18 cellular contexts compared by ENCODE assay signal in genomic region chr4:75423029-75423428, GRCh38.
A peak's percentile ranks its signal among the peaks of the same experiment; 100 is the strongest.
DNase-seq lines count a peak whose midpoint lies in the region; ATAC-seq, FAIRE-seq and TF ChIP-seq lines count a peak whose summit lies in the region.
"Had no signal": no experiment of that assay in that cellular context is flagged by ENCODE, and none has a peak within 500 bp of the region (broad histone marks: within the 10 kb centered on the region; RNA-seq: fewer than 3 reads in every experiment).

No MANE protein-coding gene starts in this region.

- ATAC-seq in HepG2: no peak
- no peak for ATAC-seq in right lobe of liver
- no peak for ATAC-seq in K562
- no peak for ATAC-seq in HG03571 (IDR thresholded peaks at IDR 0.05; ENCODE audit: unreplicated experiment)
- no peak for ATAC-seq in sciatic nerve
- ATAC-seq: GM12878 had no signal

- H3K27me3 ChIP-seq in HepG2 (ENCODE audit: control insufficient read depth in 1 of 2, insufficient read depth in 2 of 2, low read length in 2 of 2): no peaks in the 10 kb centered on the region
- H3K27me3 ChIP-seq in right lobe of liver: no peaks in the 10 kb centered on the region
- H3K27me3 ChIP-seq in K562 (ENCODE audit: control insufficient read depth in 2 of 2, insufficient read depth in 2 of 2, low read length in 2 of 2): no peaks in the 10 kb centered on the region
- H3K27me3 ChIP-seq in osteoblast (ENCODE audit: insufficient read depth, low read length): no peaks in the 10 kb centered on the region

- TF ChIP-seq EP300 in HepG2 (IDR thresholded peaks at IDR 0.05; ENCODE audit: low read depth in 2 of 2, low read length in 2 of 2) (no peak), HepG2 (CRISPR knock-in tag; IDR thresholded peaks at IDR 0.05; ENCODE audit: borderline replicate concordance) (no peak), K562 (IDR thresholded peaks at IDR 0.05; ENCODE audit: low read length) (no peak)

- H3K4me1 ChIP-seq in HepG2 (ENCODE audit: insufficient read depth, low read length) (no peaks in the 10 kb centered on the region), right lobe of liver (no peaks in the 10 kb centered on the region), K562 (replicated peaks in 1 of 2; ENCODE audit: control insufficient read depth in 2 of 2, insufficient read depth in 2 of 2, low read length in 2 of 2) (no peaks in the 10 kb centered on the region), kidney (ENCODE audit: control insufficient read depth in 1 of 2, insufficient read depth in 1 of 2, low read depth in 1 of 2, low read length in 2 of 2) (no peaks in the 10 kb centered on the region), osteoblast (ENCODE audit: insufficient read depth, low read length) (no peaks in the 10 kb centered on the region)

- no peaks in the 10 kb centered on the region for H3K9me3 ChIP-seq in HepG2 (ENCODE audit: low read length)
- no peaks in the 10 kb centered on the region for H3K9me3 ChIP-seq in right lobe of liver
- no peaks in the 10 kb centered on the region for H3K9me3 ChIP-seq in K562 (replicated peaks; ENCODE audit: control insufficient read depth, insufficient read depth, low read depth, low read length)
- peaks cover 0 to 2% of the 10 kb centered on the region in 2 donors for H3K9me3 ChIP-seq in kidney (ENCODE audit: control insufficient read depth in 1 of 2, low read length in 2 of 2)
- no peaks in the 10 kb centered on the region for H3K9me3 ChIP-seq in osteoblast (ENCODE audit: low read depth, low read length)

- in situ Hi-C loops in HepG2 (cut with HindIII; ENCODE audit: extremely low pct_ligation_motif_present, low pct_unique_long_range_greater_than_20kb): no loop called here
- in situ Hi-C loops in K562 (cut with MboI): no loop called here

- H4K20me1 ChIP-seq in HepG2 (ENCODE audit: insufficient read depth, low read length) (no peaks in the 10 kb centered on the region), K562 (replicated peaks; ENCODE audit: control insufficient read depth, insufficient read depth, low read length) (no peaks in the 10 kb centered on the region), osteoblast (ENCODE audit: insufficient read depth, low read length) (no peaks in the 10 kb centered on the region)

- H3K79me2 ChIP-seq in HepG2 (ENCODE audit: insufficient read depth, low read length) (no peaks in the 10 kb centered on the region), K562 (ENCODE audit: control insufficient read depth, insufficient read depth, low read length) (no peaks in the 10 kb centered on the region), osteoblast (ENCODE audit: insufficient read depth, low read length) (no peaks in the 10 kb centered on the region)

- no peak for DNase-seq in HepG2 (ENCODE audit: low spot score)
- no peak for DNase-seq in right lobe of liver
- DNase-seq in K562 (ENCODE audit: extremely low read depth in 1 of 4, low spot score in 3 of 4): no peak
- DNase-seq in kidney: no peak
- DNase-seq in osteoblast (ENCODE audit: insufficient read length, low spot score, missing footprints): no peak
- no peak for DNase-seq in sciatic nerve (ENCODE audit: low spot score)
- DNase-seq: AML-193; CD4-positive, alpha-beta memory T cell; DMS153; DND-41; EL; GOT3; H9 had no signal

- no peak overlapping the region for H3K4me3 ChIP-seq in HepG2 (replicated peaks in 1 of 3; ENCODE audit: insufficient read depth in 1 of 3, low read depth in 2 of 3, low read length in 3 of 3)
- no peak overlapping the region for H3K4me3 ChIP-seq in right lobe of liver
- H3K4me3 ChIP-seq in K562: no peak overlapping the region
- H3K4me3 ChIP-seq in kidney (ENCODE audit: low read length in 2 of 2): no peak overlapping the region
- H3K4me3 ChIP-seq in osteoblast (ENCODE audit: insufficient read depth, low read length): no peak overlapping the region
- H3K4me3 ChIP-seq: GM12878 had no signal

- WGBS in HepG2 (ENCODE audit: low lambda C conversion rate): 0% methylated on average over 1 of the region's 1 CpG
- 6% methylated on average over 1 of the region's 1 CpG for WGBS in right lobe of liver (ENCODE audit: insufficient coverage, low coverage, low lambda C conversion rate, missing lambda C conversion rate)
- whole genome bisulfite sequencing in K562 (ENCODE audit: insufficient coverage, low coverage, missing lambda C conversion rate): 0% methylated on average over 1 of the region's 1 CpG

- H3K4me2 ChIP-seq in HepG2 (ENCODE audit: low read depth, low read length): no peak overlapping the region
- H3K4me2 ChIP-seq in K562 (ENCODE audit: insufficient read depth, low read length): no peak overlapping the region
- no peak overlapping the region for H3K4me2 ChIP-seq in osteoblast (ENCODE audit: insufficient read depth, low read length)
- H3K4me2 ChIP-seq: KMS-11 had no signal

- no peak for TF ChIP-seq POLR2A in HepG2 (IDR thresholded peaks at IDR 0.05; ENCODE audit: insufficient read depth in 1 of 2, low read depth in 2 of 2, low read length in 2 of 2)
- no peak for TF ChIP-seq POLR2A in right lobe of liver (IDR thresholded peaks at IDR 0.05)
- TF ChIP-seq POLR2A in K562 (conservative IDR thresholded peaks at IDR 0.05): no peak

- FAIRE-seq in HepG2 (lab: Jason Lieb, UNC) (no peak), K562 (lab: Jason Lieb, UNC) (no peak), kidney (lab: Jason Lieb, UNC) (peak; percentile 61)
- FAIRE-seq: GM12878 had no signal

- intact Hi-C loops in HepG2 (cut with micrococcal nuclease; ENCODE audit: unreplicated experiment): no loop called here
- intact Hi-C loops in right lobe of liver (cut with DNase I): no loop called here
- intact Hi-C loops in K562 (cut with micrococcal nuclease): no loop called here
- intact Hi-C loops in kidney (cut with DNase I): no loop called here
- intact Hi-C loops in sciatic nerve (cut with DNase I): no loop called here

- POLR2A ChIA-PET in HepG2 (lab: Yijun Ruan, JAX) (no interaction called here), K562 (lab: Yijun Ruan, JAX) (no interaction called here)

- H2AFZ ChIP-seq in HepG2 (ENCODE audit: low read length): no peak overlapping the region
- no peak overlapping the region for H2AFZ ChIP-seq in K562 (ENCODE audit: low read depth, low read length)
- no peak overlapping the region for H2AFZ ChIP-seq in osteoblast (ENCODE audit: low read length)

- BruUV-seq in HepG2 (replicated peaks; lab: Mats Ljungman, UMichigan) (no TSS peak), K562 (replicated peaks; lab: Mats Ljungman, UMichigan) (no TSS peak)

- H3K9me1 ChIP-seq in K562 (ENCODE audit: control insufficient read depth, insufficient read depth, low read length): no peaks in the 10 kb centered on the region

- H3K9ac ChIP-seq in HepG2 (ENCODE audit: insufficient read depth, low read depth, low read length) (no peak overlapping the region), K562 (ENCODE audit: insufficient read depth in 1 of 2, low read depth in 2 of 2, low read length in 2 of 2) (no peak overlapping the region), kidney (ENCODE audit: low read length in 2 of 2) (no peak overlapping the region)
- H3K9ac ChIP-seq: KMS-11 had no signal

- no peak for TF ChIP-seq RAD21 in HepG2 (CRISPR knock-in tag; IDR thresholded peaks at IDR 0.05)
- no peak for TF ChIP-seq RAD21 in K562 (CRISPR knock-in tag; conservative IDR thresholded peaks at IDR 0.05 in 1 of 2, IDR thresholded peaks at IDR 0.05 in 1 of 2)

- H3K36me3 ChIP-seq in HepG2 (replicated peaks in 1 of 2; ENCODE audit: control insufficient read depth in 1 of 2, insufficient read depth in 2 of 2, low read length in 2 of 2) (no peaks in the 10 kb centered on the region), right lobe of liver (no peaks in the 10 kb centered on the region), K562 (ENCODE audit: control insufficient read depth, insufficient read depth, low read length) (no peaks in the 10 kb centered on the region), kidney (ENCODE audit: control insufficient read depth in 1 of 2, insufficient read depth in 2 of 2, low read length in 2 of 2) (no peaks in the 10 kb centered on the region), osteoblast (ENCODE audit: insufficient read depth, low read length) (no peaks in the 10 kb centered on the region)

- TF ChIP-seq CTCF in HepG2 (CRISPR knock-in tag; IDR thresholded peaks at IDR 0.05): no peak
- no peak for TF ChIP-seq CTCF in right lobe of liver (IDR thresholded peaks at IDR 0.05)
- TF ChIP-seq CTCF in K562 (IDR thresholded peaks at IDR 0.05 in 2 of 3, conservative IDR thresholded peaks at IDR 0.05 in 1 of 3; ENCODE audit: insufficient read depth in 2 of 3, low read depth in 1 of 3, low read length in 3 of 3): no peak
- no peak for TF ChIP-seq CTCF in kidney (IDR thresholded peaks at IDR 0.05; ENCODE audit: borderline replicate concordance, extremely low read depth, insufficient read depth)
- no peak for TF ChIP-seq CTCF in osteoblast (IDR thresholded peaks at IDR 0.05; ENCODE audit: extremely low read depth, low read depth, low read length)

- H3K27ac ChIP-seq in HepG2 (ENCODE audit: extremely low read length, insufficient read depth, low read length) (no peak overlapping the region), right lobe of liver (no peak overlapping the region), K562 (ENCODE audit: extremely low read depth, low read depth, low read length) (no peak overlapping the region), kidney (ENCODE audit: low read depth in 2 of 2, low read length in 2 of 2) (no peak overlapping the region), osteoblast (ENCODE audit: low read depth, low read length) (no peak overlapping the region)
- H3K27ac ChIP-seq: C4-2B, HL-60, KMS-11 had no signal

- CTCF ChIA-PET in HepG2 (lab: Yijun Ruan, JAX; ENCODE audit: low intra/inter-chr PET ratio, low total read pairs) (no interaction called here), K562 (lab: Yijun Ruan, JAX; ENCODE audit: low intra/inter-chr PET ratio) (no interaction called here)

TF ChIP-seq in HepG2, 621 proteins besides CTCF, POLR2A, EP300 and RAD21 (continues in another document):
- peak; percentile 80 to 92 for TF ChIP-seq MAFK (conservative IDR thresholded peaks at IDR 0.05 in 1 of 2, IDR thresholded peaks at IDR 0.05 in 1 of 2; ENCODE audit: low read length in 2 of 2)

TF ChIP-seq in K562, 482 proteins besides CTCF, POLR2A, EP300 and RAD21 (continues in another document):
- TF ChIP-seq CREB3 (tag; conservative IDR thresholded peaks at IDR 0.05; ENCODE audit: low read depth) (no peak), MAFF (IDR thresholded peaks at IDR 0.05; ENCODE audit: low read length) (peak; percentile 69)

Comparison
In these comparisons a context has a peak if more than half of its experiments do, and no peak if none do; other contexts are left out.
1. Of the 241 proteins assayed by ChIP-seq in both HepG2 and K562: peak only in HepG2: none; only in K562: MAFG and RFX1; in both: MAFF and MAFK; in neither: 237.